Comparison of ENCODE assay signal across 37 cellular contexts in the genomic region with DNA sequence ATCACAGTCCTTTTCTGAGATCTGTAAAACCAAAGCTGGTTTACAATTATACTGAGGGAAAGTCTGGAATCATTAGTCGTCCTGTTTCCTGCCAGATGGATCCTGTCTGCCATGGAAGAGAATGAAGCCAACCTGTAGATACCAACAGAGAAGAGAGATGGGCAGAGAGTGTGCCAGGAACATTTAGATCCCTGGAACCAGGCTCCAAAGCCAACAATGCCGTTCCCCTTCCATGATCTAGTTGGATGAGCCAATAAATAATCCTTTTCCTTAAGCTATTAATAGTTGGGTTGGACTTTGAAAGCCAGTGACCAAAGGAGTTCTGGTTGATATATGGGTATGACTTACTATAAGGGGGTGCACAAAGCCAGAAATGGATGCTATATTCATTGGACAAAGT. TPM values are rescaled to one million over a fixed set of nuclear protein-coding genes. Genes with fewer than 3 reads are reported as not detected.
"Had no signal": no experiment of that assay in that cellular context is flagged by ENCODE, and none has a peak within 500 bp of the region (broad histone marks: within the 10 kb centered on the region; RNA-seq: fewer than 3 reads in every experiment).

No MANE protein-coding gene starts in this region.

- DNase-seq: activated B cell treated with CpG ODN at 0.5 μM for 24 hours; activated CD4-positive, alpha-beta memory T cell treated with anti-CD3 and anti-CD28 coated beads for 36 hours; activated CD4-positive, alpha-beta T cell treated with anti-CD3 and anti-CD28 coated beads for 4 hours; activated CD4-positive, alpha-beta T cell treated with anti-CD3 and anti-CD28 coated beads, Interleukin-2, amount 50 U/mL, for 1 hour; activated CD4-positive, CD25-positive, alpha-beta regulatory T cell treated with anti-CD3 and anti-CD28 coated beads, Interleukin-2, amount 50 U/mL, for 72 hours; activated CD8-positive, alpha-beta memory T cell treated with anti-CD3 and anti-CD28 coated beads, Interleukin-2, amount 50 U/mL, for 4 hours; activated effector memory CD4-positive, alpha-beta T cell treated with Interleukin-2 at 50 U/mL for 16 hours; activated naive CD4-positive, alpha-beta T cell treated with anti-CD3 and anti-CD28 coated beads, Interleukin-2, amount 50 U/mL, for 16 hours; activated naive CD8-positive, alpha-beta T cell treated with anti-CD3 and anti-CD28 coated beads for 36 hours; activated T-cell treated with anti-CD3 and anti-CD28 coated beads for 4 hours; activated T-cell treated with anti-CD3 and anti-CD28 coated beads, Interleukin-2, amount 50 U/mL, for 4 hours; amniotic stem cell; aorta; brain microvascular endothelial cell; Kasumi-1; KG1; MG63; NCI-H1048; NCI-H1105 treated with DMSO at 0.1 percent for 48 hours; NCI-H1436; NCI-H1694; NCI-H1930; NCI-H2081 treated with DMSO at 0.1 percent for 48 hours; NCI-H226; NCI-H446 treated with DMSO at 0.1 percent for 48 hours; NCI-H524 treated with DMSO at 0.1 percent for 48 hours; NCI-H748 treated with DMSO at 0.1 percent for 48 hours; NK-92 treated with Interleukin-12 subunit alpha and Interleukin-12 subunit beta, amount 100 ng/mL, for 24 hours; PC-3; RPMI8226; SW 1271; T-helper 1 cell; T-helper 2 cell; T-helper 9 cell had no signal

- H3K27me3 ChIP-seq: MG63, Peyer's patch had no signal

- H3K27ac ChIP-seq: brain microvascular endothelial cell, Peyer's patch, VCaP had no signal

- H3K4me3 ChIP-seq: MG63, Peyer's patch had no signal

- ATAC-seq: activated T-cell treated with anti-CD3 and anti-CD28 coated beads, Interleukin-2, amount 50 U/mL, for 4 hours; PC-3 had no signal

- H3K9me3 ChIP-seq: MG63, Peyer's patch had no signal

- H3K36me3 ChIP-seq: brain microvascular endothelial cell, MG63, Peyer's patch had no signal

RNA-seq across cellular contexts. Expression of gene CAPN8, which starts 15.0 kb away (rescaled TPM):
- total RNA-seq: activated B cell treated with CpG ODN at 0.5 μM for 24 hours; activated CD4-positive, alpha-beta memory T cell treated with anti-CD3 and anti-CD28 coated beads for 36 hours; activated naive CD8-positive, alpha-beta T cell treated with anti-CD3 and anti-CD28 coated beads for 36 hours; activated T-cell treated with anti-CD3 and anti-CD28 coated beads, Interleukin-2, amount 50 U/mL, for 4 hours; activated T-helper 1 cell treated with anti-CD3 and anti-CD28 coated beads, Interleukin-12 subunit alpha, Interleukin-12 subunit beta, Interleukin-2, Interleukin-4 antibody, amounts not matched to agents 30 ng/mL and 10 ng/mL and 1 ng/mL, durations not matched to agents 14 hours and 24 hours and 36 hours had no signal
